10 cellular contexts compared by ENCODE assay signal in genomic region chr12:116426391-116427136, GRCh38.
DNase-seq lines count a peak whose midpoint lies in the region; ATAC-seq and FAIRE-seq lines count a peak whose summit lies in the region.
"Had no signal": no experiment of that assay in that cellular context is flagged by ENCODE, and none has a peak within 500 bp of the region (broad histone marks: within the 10 kb centered on the region; RNA-seq: fewer than 3 reads in every experiment).

No MANE protein-coding gene starts in this region.

- peaks cover 29% of the 10 kb centered on the region for H3K4me1 ChIP-seq in ACC112 (ENCODE audit: control insufficient read depth, insufficient read depth, low read length, unreplicated experiment)
- H3K4me1 ChIP-seq in mesodermal cell (ENCODE audit: control insufficient read depth, insufficient read depth, low read length, poor library complexity, severe bottlenecking) = peaks cover 14% of the 10 kb centered on the region

- no peaks in the 10 kb centered on the region for H3K79me2 ChIP-seq in ACC112 (ENCODE audit: control insufficient read depth, insufficient read depth, low read length, unreplicated experiment)

- H3K4me3 ChIP-seq in ACC112 (ENCODE audit: low read depth, low read length) (no peak overlapping the region), mesodermal cell (ENCODE audit: extremely low read depth, insufficient read depth, low read length, poor library complexity, severe bottlenecking) (no peak overlapping the region)

- H3K36me3 ChIP-seq in ACC112 (ENCODE audit: insufficient read depth, low read length) (no peaks in the 10 kb centered on the region), mesodermal cell (ENCODE audit: control insufficient read depth, insufficient read depth, low read length) (no peaks in the 10 kb centered on the region)

- 4 to 8% methylated on average over 8 to 12 of the region's 13 CpGs for WGBS in mesodermal cell (ENCODE audit: insufficient coverage in 2 of 2), 2 experiments

- peak; percentile 47 for DNase-seq in LoVo (ENCODE audit: low spot score)
- DNase-seq in activated CD4-positive, CD25-positive, alpha-beta regulatory T cell treated with anti-CD3 and anti-CD28 coated beads, Interleukin-2, amount 50 U/mL, for 72 hours = no peak
- DNase-seq in activated naive CD4-positive, alpha-beta T cell treated with anti-CD3 and anti-CD28 coated beads, Interleukin-2, amount 50 U/mL, for 16 hours = no peak
- no peak for DNase-seq in activated CD4-positive, alpha-beta T cell treated with anti-CD3 and anti-CD28 coated beads, Interleukin-2, amount 50 U/mL, for 48 hours
- DNase-seq: CD4-positive, CD25-positive, alpha-beta regulatory T cell; SIG-M5 had no signal

- H3K27ac ChIP-seq in ACC112 (ENCODE audit: low read depth, low read length) (peak overlapping the region; percentile 57), mesodermal cell (ENCODE audit: low read depth, low read length, severe bottlenecking) (peak overlapping the region; percentile 96)

- H3K9me3 ChIP-seq in mesodermal cell (ENCODE audit: control insufficient read depth, low read length) = peaks cover 8% of the 10 kb centered on the region

- ATAC-seq in GM19023 (IDR thresholded peaks at IDR 0.05; ENCODE audit: unreplicated experiment) = no peak

- peak; percentile 70 for FAIRE-seq in endometrium (lab: Jason Lieb, UNC)

- H2AFZ ChIP-seq in ACC112 (ENCODE audit: low read length, unreplicated experiment) = no peak overlapping the region

- H3K27me3 ChIP-seq in ACC112 (ENCODE audit: insufficient read depth, low read length) = no peaks in the 10 kb centered on the region
